8 cellular contexts compared by ENCODE assay signal in genomic region chr2:87514034-87514433, GRCh38.
DNase-seq lines count a peak whose midpoint lies in the region; ATAC-seq and FAIRE-seq lines count a peak whose summit lies in the region.
"Not testable (repeated sequence)": the region's sequence is repeated elsewhere in the genome, so short reads cannot be mapped to it uniquely, and the experiment has no call there.

No MANE protein-coding gene starts in this region.

- not testable (repeated sequence) for H2AFZ ChIP-seq in mesenchymal stem cell (ENCODE audit: low read depth, low read length)

- H4K8ac ChIP-seq in mesenchymal stem cell (ENCODE audit: low read length), result not testable (repeated sequence)

- not testable (repeated sequence) for H2BK15ac ChIP-seq in mesenchymal stem cell (ENCODE audit: low read depth, poor library complexity, severe bottlenecking)

- H2BK12ac ChIP-seq in mesenchymal stem cell (ENCODE audit: low read length in 2 of 2), result not testable (repeated sequence)

- no CpG with 5 or more reads among the region's 5 CpGs for WGBS in mesenchymal stem cell

- not testable (repeated sequence) for H3K23ac ChIP-seq in mesenchymal stem cell (ENCODE audit: low read length in 2 of 2)

- not testable (repeated sequence) for H3K36me3 ChIP-seq in mesenchymal stem cell (ENCODE audit: control insufficient read depth in 1 of 2, insufficient read depth in 2 of 2, low read depth in 1 of 2, low read length in 2 of 2)

- not testable (repeated sequence) for H3K18ac ChIP-seq in mesenchymal stem cell (ENCODE audit: low read depth in 1 of 2, low read length in 2 of 2)

- not testable (repeated sequence) for DNase-seq in GM18507 (ENCODE audit: extremely low spot score, insufficient read length, low read depth); mesenchymal stem cell

- not testable (repeated sequence) for H4K91ac ChIP-seq in mesenchymal stem cell (ENCODE audit: low read length)

- not testable (repeated sequence) for H3K27me3 ChIP-seq in mesenchymal stem cell (ENCODE audit: control insufficient read depth in 1 of 2, insufficient read depth in 1 of 2, low read length in 2 of 2)

- H3K79me1 ChIP-seq in mesenchymal stem cell (replicated peaks; ENCODE audit: low read length, poor library complexity, severe bottlenecking), result not testable (repeated sequence)

- not testable (repeated sequence) for H3K4me3 ChIP-seq in mesenchymal stem cell (ENCODE audit: insufficient read depth in 1 of 2, low read depth in 1 of 2, low read length in 2 of 2)

- H3K4ac ChIP-seq in mesenchymal stem cell (ENCODE audit: low read depth in 1 of 2, low read length in 2 of 2), result not testable (repeated sequence)

- H3K9ac ChIP-seq in mesenchymal stem cell (ENCODE audit: low read length), result peak overlapping the region; percentile 51

- FAIRE-seq in GM18507 (lab: Jason Lieb, UNC), result peak; percentile 75

- H3K14ac ChIP-seq in mesenchymal stem cell (ENCODE audit: low read length in 2 of 2), result not testable (repeated sequence)

- H2BK120ac ChIP-seq in mesenchymal stem cell (ENCODE audit: low read depth, low read length), result not testable (repeated sequence)

- H3K4me1 ChIP-seq in mesenchymal stem cell (ENCODE audit: control insufficient read depth, insufficient read depth, low read depth, low read length), result not testable (repeated sequence)

- not testable (repeated sequence) for H3K27ac ChIP-seq in mesenchymal stem cell (ENCODE audit: low read length, poor library complexity, severe bottlenecking)

- not testable (repeated sequence) for H3K4me2 ChIP-seq in mesenchymal stem cell (ENCODE audit: low read length, poor library complexity, severe bottlenecking)

- H2BK5ac ChIP-seq in mesenchymal stem cell (ENCODE audit: low read depth, low read length, poor library complexity, severe bottlenecking), result not testable (repeated sequence)

- not testable (repeated sequence) for H3K9me3 ChIP-seq in mesenchymal stem cell (ENCODE audit: control insufficient read depth, low read length)

- not testable (repeated sequence) for H2AK5ac ChIP-seq in mesenchymal stem cell (ENCODE audit: low read length, severe bottlenecking)

- ATAC-seq in GM19025 (IDR thresholded peaks at IDR 0.05; ENCODE audit: low read depth, unreplicated experiment), result peak; percentile 57
- ATAC-seq in GM21360 (IDR thresholded peaks at IDR 0.05; ENCODE audit: unreplicated experiment), result peak; percentile 51
- ATAC-seq in HG02571 (IDR thresholded peaks at IDR 0.05; ENCODE audit: unreplicated experiment), result peak; percentile 50
- peak; percentile 78 for ATAC-seq in HG02938 (IDR thresholded peaks at IDR 0.05; ENCODE audit: unreplicated experiment)
- peak; percentile 66 for ATAC-seq in HG03139 (IDR thresholded peaks at IDR 0.05; ENCODE audit: unreplicated experiment)
- peak; percentile 49 for ATAC-seq in HG03558 (IDR thresholded peaks at IDR 0.05; ENCODE audit: extremely low read depth, unreplicated experiment)
